ENCODE assay signal across 31 cellular contexts in the genomic region with DNA sequence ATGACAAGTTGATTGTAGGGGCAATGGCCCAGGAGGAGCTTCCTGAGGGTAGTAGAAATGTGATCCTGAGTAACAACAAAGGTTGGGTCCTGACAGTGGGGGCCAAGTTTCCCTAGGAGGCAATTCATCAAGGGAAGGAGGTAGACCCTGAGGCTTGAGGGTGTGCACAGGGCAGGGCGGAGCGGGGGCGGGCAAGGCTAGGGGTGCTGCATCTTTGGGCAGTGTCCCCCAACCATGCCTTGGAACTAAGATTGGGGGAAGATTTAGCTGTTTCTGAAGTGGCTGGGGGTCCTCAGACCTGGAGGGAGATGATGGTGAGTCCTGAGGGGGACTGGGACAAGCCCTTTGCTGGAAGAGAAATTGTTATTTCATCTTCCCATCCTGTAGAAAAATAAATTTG. TPM values are rescaled to one million over a fixed set of nuclear protein-coding genes. Genes with fewer than 3 reads are reported as not detected.
"Had no signal": no experiment of that assay in that cellular context is flagged by ENCODE, and none has a peak within 500 bp of the region (broad histone marks: within the 10 kb centered on the region; RNA-seq: fewer than 3 reads in every experiment).

No MANE protein-coding gene starts in this region.

- H3K4me3 ChIP-seq: esophagus squamous epithelium, gastroesophageal sphincter had no signal

- H3K27ac Mint-ChIP-seq: activated B cell treated with CpG ODN at 0.5 μM for 24 hours; activated CD4-positive, alpha-beta memory T cell treated with anti-CD3 and anti-CD28 coated beads for 36 hours; activated CD8-positive, alpha-beta memory T cell treated with anti-CD3 and anti-CD28 coated beads, Interleukin-2, amount 10 ng/mL, durations not matched to agents 7 days and 5 days; activated CD8-positive, alpha-beta T cell treated with anti-CD3 and anti-CD28 coated beads, Interleukin-2, amount 10 ng/mL, durations not matched to agents 7 days and 5 days; activated naive CD4-positive, alpha-beta T cell treated with anti-CD3 and anti-CD28 coated beads for 36 hours; activated naive CD4-positive, alpha-beta T cell treated with anti-CD3 and anti-CD28 coated beads, Interleukin-2, amount 50 U/mL, for 72 hours; activated T-helper 1 cell treated with anti-CD3 and anti-CD28 coated beads, Interleukin-12 subunit alpha, Interleukin-12 subunit beta, Interleukin-2, Interleukin-4 antibody, amounts not matched to agents 30 ng/mL and 10 ng/mL and 1 ng/mL, durations not matched to agents 14 hours and 24 hours and 36 hours; activated T-helper 2 cell treated with anti-CD3 and anti-CD28 coated beads, Interferon-gamma antibody, Interleukin-2, Interleukin-4, amounts not matched to agents 10 μg/mL and 5 μg/mL and 100 μg/mL, durations not matched to agents 14 hours and 24 hours and 36 hours; effector memory CD8-positive, alpha-beta T cell; T-helper 17 cell; T-helper 2 cell treated with Interferon-gamma antibody and Interleukin-4, amounts not matched to agents 5 μg/mL and 100 μg/mL, for 36 hours had no signal

- H3K9me3 Mint-ChIP-seq: effector memory CD8-positive, alpha-beta T cell had no signal

- H3K27me3 ChIP-seq: brain microvascular endothelial cell, esophagus squamous epithelium, gastroesophageal sphincter had no signal

- H3K36me3 ChIP-seq: brain microvascular endothelial cell, esophagus squamous epithelium, gastroesophageal sphincter had no signal

- H3K4me1 Mint-ChIP-seq: activated B cell treated with CpG ODN at 0.5 μM for 24 hours; activated CD8-positive, alpha-beta memory T cell treated with anti-CD3 and anti-CD28 coated beads, Interleukin-2, amount 10 ng/mL, durations not matched to agents 7 days and 5 days; activated naive CD8-positive, alpha-beta T cell treated with anti-CD3 and anti-CD28 coated beads, Interleukin-2, amount 10 ng/mL, durations not matched to agents 7 days and 5 days; T-helper 17 cell had no signal

- DNase-seq: activated B cell treated with CpG ODN at 0.5 μM for 24 hours; activated CD4-positive, alpha-beta memory T cell treated with anti-CD3 and anti-CD28 coated beads for 36 hours; activated CD4-positive, alpha-beta T cell treated with anti-CD3 and anti-CD28 coated beads for 48 hours; activated CD8-positive, alpha-beta memory T cell treated with anti-CD3 and anti-CD28 coated beads, Interleukin-2, amount 10 ng/mL, durations not matched to agents 7 days and 5 days; activated CD8-positive, alpha-beta memory T cell treated with anti-CD3 and anti-CD28 coated beads, Interleukin-2, amount 50 U/mL, for 4 hours; activated CD8-positive, alpha-beta T cell treated with anti-CD3 and anti-CD28 coated beads, Interleukin-2, amount 10 ng/mL, durations not matched to agents 7 days and 5 days; activated effector memory CD4-positive, alpha-beta T cell treated with anti-CD3 and anti-CD28 coated beads, Interleukin-2, amount 50 U/mL, for 16 hours; activated naive CD4-positive, alpha-beta T cell treated with anti-CD3 and anti-CD28 coated beads for 36 hours; activated naive CD8-positive, alpha-beta T cell treated with anti-CD3 and anti-CD28 coated beads, Interleukin-2, amount 10 ng/mL, durations not matched to agents 7 days and 5 days; activated T-cell treated with anti-CD3 and anti-CD28 coated beads, Interleukin-2, amount 50 U/mL, for 1 hour; activated T-cell treated with anti-CD3 and anti-CD28 coated beads, Interleukin-2, amount 50 U/mL, for 48 hours; brain microvascular endothelial cell; caudate nucleus; cortex of kidney; dermis blood vessel endothelial cell; effector CD4-positive, alpha-beta T cell; effector memory CD8-positive, alpha-beta T cell; esophagus squamous epithelium; foreskin melanocyte; T-helper 1 cell; T-helper 17 cell; T1000; WERI-Rb-1 had no signal

- H3K9me3 ChIP-seq: esophagus squamous epithelium, gastroesophageal sphincter had no signal

- H3K4me1 ChIP-seq: esophagus squamous epithelium, gastroesophageal sphincter had no signal

- H3K27ac ChIP-seq: brain microvascular endothelial cell, epithelial cell of prostate, esophagus squamous epithelium, gastroesophageal sphincter, WERI-Rb-1 had no signal

- H3K27me3 Mint-ChIP-seq: activated CD8-positive, alpha-beta memory T cell treated with anti-CD3 and anti-CD28 coated beads, Interleukin-2, amount 10 ng/mL, durations not matched to agents 7 days and 5 days; activated naive CD8-positive, alpha-beta T cell treated with anti-CD3 and anti-CD28 coated beads, Interleukin-2, amount 10 ng/mL, durations not matched to agents 7 days and 5 days had no signal

- H3K4me3 Mint-ChIP-seq: activated B cell treated with CpG ODN at 0.5 μM for 24 hours; activated CD4-positive, alpha-beta memory T cell treated with anti-CD3 and anti-CD28 coated beads for 36 hours; activated CD8-positive, alpha-beta memory T cell treated with anti-CD3 and anti-CD28 coated beads, Interleukin-2, amount 10 ng/mL, durations not matched to agents 7 days and 5 days; activated CD8-positive, alpha-beta T cell treated with anti-CD3 and anti-CD28 coated beads, Interleukin-2, amount 10 ng/mL, durations not matched to agents 7 days and 5 days; activated naive CD4-positive, alpha-beta T cell treated with anti-CD3 and anti-CD28 coated beads for 36 hours; activated naive CD8-positive, alpha-beta T cell treated with anti-CD3 and anti-CD28 coated beads, Interleukin-2, amount 10 ng/mL, durations not matched to agents 7 days and 5 days; activated T-helper 1 cell treated with anti-CD3 and anti-CD28 coated beads, Interleukin-12 subunit alpha, Interleukin-12 subunit beta, Interleukin-2, Interleukin-4 antibody, amounts not matched to agents 30 ng/mL and 10 ng/mL and 1 ng/mL, durations not matched to agents 14 hours and 24 hours and 36 hours; effector memory CD8-positive, alpha-beta T cell; T-helper 17 cell; T-helper 2 cell treated with Interferon-gamma antibody and Interleukin-4, amounts not matched to agents 5 μg/mL and 100 μg/mL, for 36 hours had no signal

- H3K36me3 Mint-ChIP-seq: activated CD4-positive, alpha-beta memory T cell treated with anti-CD3 and anti-CD28 coated beads for 36 hours; activated CD8-positive, alpha-beta memory T cell treated with anti-CD3 and anti-CD28 coated beads, Interleukin-2, amount 10 ng/mL, durations not matched to agents 7 days and 5 days; activated naive CD4-positive, alpha-beta T cell treated with anti-CD3 and anti-CD28 coated beads, Interleukin-2, amount 50 U/mL, for 72 hours; activated naive CD8-positive, alpha-beta T cell treated with anti-CD3 and anti-CD28 coated beads, Interleukin-2, amount 10 ng/mL, durations not matched to agents 7 days and 5 days had no signal

RNA-seq across cellular contexts. Expression of a gene that starts 50.9 kb away (rescaled TPM):
- total RNA-seq: endothelial cell of umbilical vein, glomerular endothelial cell had no signal
- polyA plus RNA-seq: endothelial cell of umbilical vein had no signal
